Comparison of ENCODE assay signal across 9 cellular contexts in the genomic region with DNA sequence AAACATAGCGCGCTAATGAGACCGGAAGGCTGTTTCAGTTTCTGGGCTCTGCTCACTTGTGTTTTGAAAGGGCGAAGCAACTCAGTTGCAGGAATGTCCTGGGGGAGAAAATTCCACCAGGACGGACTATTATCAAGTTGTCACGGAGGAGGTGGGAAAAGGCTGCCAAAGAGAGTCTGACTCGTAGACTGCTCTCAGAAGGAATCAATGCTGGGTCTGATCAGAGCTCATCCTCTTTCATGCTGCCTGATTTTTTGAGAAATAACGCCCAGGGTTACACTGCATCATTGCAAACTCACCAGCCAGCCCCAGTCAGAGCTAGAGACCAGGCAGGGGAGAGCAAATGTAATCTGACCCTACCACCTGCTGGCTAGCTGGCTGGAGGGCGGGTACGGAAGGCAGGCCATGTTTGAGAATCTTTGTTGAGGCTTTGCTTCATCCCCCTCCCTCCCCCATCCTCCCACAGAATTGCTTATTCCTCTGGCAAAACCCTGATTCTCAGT.
A peak's percentile ranks its signal among the peaks of the same experiment; 100 is the strongest.
DNase-seq lines count a peak whose midpoint lies in the region; ATAC-seq and TF ChIP-seq lines count a peak whose summit lies in the region.
"Had no signal": no experiment of that assay in that cellular context is flagged by ENCODE, and none has a peak within 500 bp of the region (broad histone marks: within the 10 kb centered on the region; RNA-seq: fewer than 3 reads in every experiment).

No MANE protein-coding gene starts in this region.

- no peaks in the 10 kb centered on the region for H3K9me3 ChIP-seq in muscle layer of duodenum (ENCODE audit: control insufficient read depth in 1 of 2, low read length in 2 of 2)

- ATAC-seq in HG02938 (IDR thresholded peaks at IDR 0.05; ENCODE audit: unreplicated experiment) (no peak), HG03135 (IDR thresholded peaks at IDR 0.05; ENCODE audit: unreplicated experiment) (no peak), HG03095 (IDR thresholded peaks at IDR 0.05; ENCODE audit: unreplicated experiment) (no peak)

- TF ChIP-seq CTCF in coronary artery (IDR thresholded peaks at IDR 0.05) = no peak

- H3K27ac ChIP-seq in coronary artery (no peak overlapping the region), muscle layer of duodenum (ENCODE audit: low read length) (peak overlapping the region; percentile 14)

- DNase-seq in COR-L47 (lab: John Stamatoyannopoulos, UW) (peak; percentile 42), NCI-H2081 treated with DMSO at 0.1 percent for 48 hours (lab: John Stamatoyannopoulos, UW) (peak; percentile 34), coronary artery (ENCODE audit: low spot score) (no peak), inferior parietal cortex (ENCODE audit: extremely low spot score) (no peak)
- DNase-seq: DND-41 had no signal

- peaks cover 0 to 6% of the 10 kb centered on the region in 2 donors for H3K4me1 ChIP-seq in muscle layer of duodenum (ENCODE audit: control insufficient read depth in 1 of 2, insufficient read depth in 2 of 2, low read length in 2 of 2)

- H3K36me3 ChIP-seq in muscle layer of duodenum (ENCODE audit: control insufficient read depth in 1 of 2, insufficient read depth in 2 of 2, low read length in 2 of 2) = no peaks in the 10 kb centered on the region

- H3K27me3 ChIP-seq in muscle layer of duodenum (ENCODE audit: low read depth, low read length) = no peaks in the 10 kb centered on the region

- peak overlapping the region; percentile 32 for H3K4me3 ChIP-seq in coronary artery
- H3K4me3 ChIP-seq in muscle layer of duodenum (ENCODE audit: low read depth in 1 of 2, low read length in 2 of 2) = peak overlapping the region in 1 of 2 donors; percentile 3

Comparison
In these comparisons a context has a peak if more than half of its experiments do, and no peak if none do; other contexts are left out.
1. DNase-seq: peak in COR-L47 (single experiment) and NCI-H2081 treated with DMSO at 0.1 percent for 48 hours (single experiment); none in coronary artery (single experiment) and inferior parietal cortex (single experiment).